Comparison of ENCODE assay signal across 11 cellular contexts in the genomic region with DNA sequence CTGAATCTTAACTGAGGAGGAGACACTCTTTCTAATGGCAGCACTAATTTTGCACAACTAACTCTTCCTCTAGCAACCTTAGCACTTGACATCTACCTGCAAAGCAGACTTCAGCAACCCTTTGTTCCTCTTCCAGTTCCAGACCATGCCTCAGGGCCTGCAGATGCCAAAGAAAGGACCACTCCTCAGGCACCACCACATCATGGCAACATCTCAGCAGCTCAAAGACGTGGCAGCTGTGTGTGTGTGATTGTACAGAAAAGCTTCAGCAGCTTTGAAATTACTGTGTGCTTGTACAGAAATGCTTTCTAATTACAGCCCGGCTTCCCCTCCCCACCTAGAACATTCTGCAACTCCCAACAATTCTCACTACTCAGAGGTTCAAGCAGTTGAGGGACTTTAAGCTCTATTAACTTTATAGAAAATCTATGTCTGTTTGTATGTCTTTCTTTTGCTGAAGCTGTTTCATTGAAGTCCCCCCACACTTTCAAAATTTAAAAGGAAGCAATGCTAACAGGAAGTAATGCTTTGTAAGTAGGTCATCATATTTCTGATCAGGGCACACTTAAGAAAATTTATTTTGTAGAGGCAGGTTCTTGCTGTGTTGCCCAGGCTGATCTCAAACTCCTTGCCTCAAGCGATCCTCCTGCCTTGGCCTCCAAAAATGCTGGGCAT.
"Had no signal": no experiment of that assay in that cellular context is flagged by ENCODE, and none has a peak within 500 bp of the region (broad histone marks: within the 10 kb centered on the region; RNA-seq: fewer than 3 reads in every experiment).

No MANE protein-coding gene starts in this region.

- H3K27me3 ChIP-seq: cardiac muscle cell, colonic mucosa, gastrocnemius medialis, left lung had no signal

- H3K9me3 ChIP-seq: colonic mucosa, gastrocnemius medialis, left lung, mucosa of descending colon had no signal

- H3K27ac ChIP-seq: cardiac muscle cell, colonic mucosa, gastrocnemius medialis, left lung had no signal

- DNase-seq: activated CD4-positive, alpha-beta T cell treated with anti-CD3 and anti-CD28 coated beads, Interleukin-2, amount 50 U/mL, for 48 hours; colonic mucosa; effector CD4-positive, alpha-beta T cell; gastrocnemius medialis; left lung; mucosa of descending colon; nephron progenitor cell; stimulated activated CD4-positive, alpha-beta T cell treated with anti-CD3 and anti-CD28 coated beads, Interleukin-2, amount 100 ng/mL, for 24 hours; trophoblast cell had no signal

- ATAC-seq: gastrocnemius medialis, left lung, mucosa of descending colon, sciatic nerve had no signal

- H3K27ac Mint-ChIP-seq: nephron progenitor cell had no signal

- H3K4me3 Mint-ChIP-seq: nephron progenitor cell had no signal

- H3K9me3 Mint-ChIP-seq: nephron progenitor cell had no signal
